Comparison of ENCODE assay signal across 1 cellular context in genomic region chr4:70901984-70902576, GRCh38.
TF ChIP-seq lines count a peak whose summit lies in the region.

Gene MOB1B (plus strand): TSS chr4:70902369. CDS start chr4:70902537, 168 bp downstream.

TF ChIP-seq in WTC11, 78 proteins besides CTCF, POLR2A, EP300 and RAD21 (continued from another document):
- TF ChIP-seq USF2 (CRISPR knock-in tag; IDR thresholded peaks at IDR 0.05): no peak
- TF ChIP-seq ATF1 (CRISPR knock-in tag; IDR thresholded peaks at IDR 0.05): no peak
- TF ChIP-seq MLX (CRISPR knock-in tag; IDR thresholded peaks at IDR 0.05): no peak
- TF ChIP-seq IRF2 (CRISPR knock-in tag; IDR thresholded peaks at IDR 0.05; ENCODE audit: borderline replicate concordance, low read depth): no peak
- TF ChIP-seq JUN (CRISPR knock-in tag; IDR thresholded peaks at IDR 0.05): no peak
- TF ChIP-seq GABPB1 (CRISPR knock-in tag; IDR thresholded peaks at IDR 0.05): peak; percentile 29; the same call in 1 of the 2 replicates
- TF ChIP-seq PRRX2 (CRISPR knock-in tag; IDR thresholded peaks at IDR 0.05): no peak
- TF ChIP-seq NFYB (CRISPR knock-in tag; conservative IDR thresholded peaks at IDR 0.05; ENCODE audit: low read depth): 0 out of 2 replicates have a peak, but pooled peaks have one; percentile 11
- no peak for TF ChIP-seq E2F5 (CRISPR knock-in tag; IDR thresholded peaks at IDR 0.05)
- TF ChIP-seq ARID4B (CRISPR knock-in tag; IDR thresholded peaks at IDR 0.05; ENCODE audit: borderline replicate concordance): no peak
- TF ChIP-seq ZNF416 (CRISPR knock-in tag; IDR thresholded peaks at IDR 0.05): no peak
- TF ChIP-seq OVOL2 (CRISPR knock-in tag; IDR thresholded peaks at IDR 0.05; ENCODE audit: borderline replicate concordance): no peak
- TF ChIP-seq ESRRA (CRISPR knock-in tag; IDR thresholded peaks at IDR 0.05; ENCODE audit: borderline replicate concordance): peak; percentile 86; the same call in 1 of the 2 replicates
- peak; percentile 93 for TF ChIP-seq MAX (CRISPR knock-in tag; IDR thresholded peaks at IDR 0.05)
- TF ChIP-seq ZNF121 (CRISPR knock-in tag; IDR thresholded peaks at IDR 0.05): no peak
- no peak for TF ChIP-seq ZNF425 (CRISPR knock-in tag; conservative IDR thresholded peaks at IDR 0.05)
- TF ChIP-seq KAT7 (CRISPR knock-in tag; IDR thresholded peaks at IDR 0.05; ENCODE audit: borderline replicate concordance): 0 out of 2 replicates have a peak, but pooled peaks have one; percentile 73
- no peak for TF ChIP-seq IRF1 (CRISPR knock-in tag; IDR thresholded peaks at IDR 0.05)
- TF ChIP-seq HMGXB4 (CRISPR knock-in tag; IDR thresholded peaks at IDR 0.05): no peak; the same call in 1 of the 2 replicates
- no peak for TF ChIP-seq NR3C1 (CRISPR knock-in tag; conservative IDR thresholded peaks at IDR 0.05; ENCODE audit: low read depth)
- no peak for TF ChIP-seq ZNF396 (CRISPR knock-in tag; IDR thresholded peaks at IDR 0.05; ENCODE audit: borderline replicate concordance)
- peak; percentile 59; the same call in 1 of the 2 replicates for TF ChIP-seq MYBL2 (CRISPR knock-in tag; IDR thresholded peaks at IDR 0.05)
- no peak for TF ChIP-seq ZNF512 (CRISPR knock-in tag; IDR thresholded peaks at IDR 0.05; ENCODE audit: borderline replicate concordance)
- TF ChIP-seq RORB (CRISPR knock-in tag; IDR thresholded peaks at IDR 0.05): no peak
- no peak for TF ChIP-seq ZNF317 (CRISPR knock-in tag; IDR thresholded peaks at IDR 0.05; ENCODE audit: borderline replicate concordance, low read depth)
- TF ChIP-seq E2F1 (CRISPR knock-in tag; IDR thresholded peaks at IDR 0.05): peak; percentile 88
- TF ChIP-seq TEAD1 (CRISPR knock-in tag; IDR thresholded peaks at IDR 0.05): peak; percentile 68
